ENCODE assay signal across 16 cellular contexts in the genomic region with DNA sequence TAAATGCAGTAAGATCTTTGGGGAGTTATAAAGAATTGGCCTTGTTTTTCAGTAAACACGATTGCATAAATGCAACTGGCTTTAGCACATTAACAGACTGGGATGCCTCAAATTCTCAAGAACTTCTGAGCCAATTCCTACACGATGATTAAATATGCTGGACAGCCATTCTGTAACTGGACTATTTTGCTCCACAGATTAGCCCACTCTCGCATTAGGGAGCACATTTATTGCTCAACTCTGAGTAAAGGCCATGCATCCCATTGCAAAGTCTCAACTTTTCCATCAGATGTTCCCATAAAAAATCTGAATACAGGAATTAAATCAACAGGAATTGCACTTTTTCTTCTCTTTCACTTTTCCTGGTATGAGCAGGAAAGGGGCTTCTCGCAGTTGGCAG.
DNase-seq lines count a peak whose midpoint lies in the region; ATAC-seq and TF ChIP-seq lines count a peak whose summit lies in the region.
"Had no signal": no experiment of that assay in that cellular context is flagged by ENCODE, and none has a peak within 500 bp of the region (broad histone marks: within the 10 kb centered on the region; RNA-seq: fewer than 3 reads in every experiment).

No MANE protein-coding gene starts in this region.

- intact Hi-C loops in Right ventricle myocardium superior (cut with DNase I), result no loop called here
- intact Hi-C loops in cardiac septum (cut with DNase I), result no loop called here

- no peak for DNase-seq in Right ventricle myocardium superior
- no peak for DNase-seq in cardiac septum (ENCODE audit: low spot score)
- DNase-seq in fibroblast of pulmonary artery (ENCODE audit: low read depth), result peak; percentile 88
- DNase-seq in osteoblast (ENCODE audit: insufficient read length, low spot score, missing footprints), result peak; percentile 26
- DNase-seq in DMS153 (lab: John Stamatoyannopoulos, UW), result no peak
- no peak for DNase-seq in NK-92 treated with Interleukin-12 subunit alpha and Interleukin-12 subunit beta, amount 100 ng/mL, for 24 hours (lab: John Stamatoyannopoulos, UW)
- no peak for DNase-seq in Kasumi-1 (lab: John Stamatoyannopoulos, UW)
- no peak for DNase-seq in HEK293T (ENCODE audit: extremely low spot score)
- DNase-seq: activated T-cell treated with anti-CD3 and anti-CD28 coated beads, Interleukin-2, amount 50 U/mL, for 4 hours; amygdala; DMS79; NCI-H2171; T-helper 1 cell; testis had no signal

- H2AFZ ChIP-seq in osteoblast (ENCODE audit: low read length), result no peak overlapping the region
- H2AFZ ChIP-seq: parathyroid adenoma had no signal

- H3K79me2 ChIP-seq in osteoblast (ENCODE audit: insufficient read depth, low read length), result no peaks in the 10 kb centered on the region
- H3K79me2 ChIP-seq: parathyroid adenoma had no signal

- peak; percentile 93 for ATAC-seq in Right ventricle myocardium superior (ENCODE audit: poor library complexity)
- ATAC-seq: activated T-cell treated with anti-CD3 and anti-CD28 coated beads, Interleukin-2, amount 50 U/mL, for 4 hours had no signal

- no peak overlapping the region for H3K4me3 ChIP-seq in fibroblast of pulmonary artery (replicated peaks; ENCODE audit: low read depth, low read length)
- H3K4me3 ChIP-seq in osteoblast (ENCODE audit: insufficient read depth, low read length), result no peak overlapping the region
- H3K4me3 ChIP-seq: lung, testis had no signal

- H3K9me3 ChIP-seq in osteoblast (ENCODE audit: low read depth, low read length), result no peaks in the 10 kb centered on the region
- H3K9me3 ChIP-seq: testis had no signal

- H3K4me2 ChIP-seq in osteoblast (ENCODE audit: insufficient read depth, low read length), result peak overlapping the region; percentile 47

- H3K4me1 ChIP-seq in osteoblast (ENCODE audit: insufficient read depth, low read length), result peaks cover 40% of the 10 kb centered on the region
- H3K4me1 ChIP-seq: parathyroid adenoma, testis had no signal

- H3K27ac ChIP-seq in osteoblast (ENCODE audit: low read depth, low read length), result peak overlapping the region; percentile 81
- H3K27ac ChIP-seq: parathyroid adenoma, testis had no signal

- no peaks in the 10 kb centered on the region for H3K36me3 ChIP-seq in osteoblast (ENCODE audit: insufficient read depth, low read length)

- POLR2A ChIA-PET in HEK293T (lab: Yijun Ruan, JAX), result no interaction called here

- TF ChIP-seq CTCF in fibroblast of pulmonary artery (IDR thresholded peaks at IDR 0.05; ENCODE audit: low read length, missing control alignments) (no peak), osteoblast (IDR thresholded peaks at IDR 0.05; ENCODE audit: extremely low read depth, low read depth, low read length) (no peak)

- CTCF ChIA-PET in HEK293T (lab: Yijun Ruan, JAX), result no interaction called here

- no peaks in the 10 kb centered on the region for H3K27me3 ChIP-seq in osteoblast (ENCODE audit: insufficient read depth, low read length)
- H3K27me3 ChIP-seq: testis had no signal

- H4K20me1 ChIP-seq in osteoblast (ENCODE audit: insufficient read depth, low read length), result no peaks in the 10 kb centered on the region

TF ChIP-seq in HEK293T, 16 proteins besides CTCF, POLR2A, EP300 and RAD21:
- TF ChIP-seq CTBP1 (IDR thresholded peaks at IDR 0.05; ENCODE audit: borderline replicate concordance) (no peak), TARDBP (IDR thresholded peaks at IDR 0.05) (no peak), ELF4 (IDR thresholded peaks at IDR 0.05) (no peak), LEF1 (IDR thresholded peaks at IDR 0.05; ENCODE audit: borderline replicate concordance) (no peak), ZNF384 (IDR thresholded peaks at IDR 0.05) (no peak), NFRKB (IDR thresholded peaks at IDR 0.05) (no peak), ARNT (IDR thresholded peaks at IDR 0.05) (no peak)

Comparison
In these comparisons a context has a peak if more than half of its experiments do, and no peak if none do; other contexts are left out.
1. DNase-seq: peak in fibroblast of pulmonary artery (single experiment) and osteoblast (single experiment); none in Right ventricle myocardium superior (single experiment), cardiac septum (single experiment), DMS153 (single experiment), NK-92 treated with Interleukin-12 subunit alpha and Interleukin-12 subunit beta, amount 100 ng/mL, for 24 hours (single experiment), Kasumi-1 (0 of 2) and HEK293T (single experiment).